1 cellular context compared by ENCODE assay signal in the genomic region with DNA sequence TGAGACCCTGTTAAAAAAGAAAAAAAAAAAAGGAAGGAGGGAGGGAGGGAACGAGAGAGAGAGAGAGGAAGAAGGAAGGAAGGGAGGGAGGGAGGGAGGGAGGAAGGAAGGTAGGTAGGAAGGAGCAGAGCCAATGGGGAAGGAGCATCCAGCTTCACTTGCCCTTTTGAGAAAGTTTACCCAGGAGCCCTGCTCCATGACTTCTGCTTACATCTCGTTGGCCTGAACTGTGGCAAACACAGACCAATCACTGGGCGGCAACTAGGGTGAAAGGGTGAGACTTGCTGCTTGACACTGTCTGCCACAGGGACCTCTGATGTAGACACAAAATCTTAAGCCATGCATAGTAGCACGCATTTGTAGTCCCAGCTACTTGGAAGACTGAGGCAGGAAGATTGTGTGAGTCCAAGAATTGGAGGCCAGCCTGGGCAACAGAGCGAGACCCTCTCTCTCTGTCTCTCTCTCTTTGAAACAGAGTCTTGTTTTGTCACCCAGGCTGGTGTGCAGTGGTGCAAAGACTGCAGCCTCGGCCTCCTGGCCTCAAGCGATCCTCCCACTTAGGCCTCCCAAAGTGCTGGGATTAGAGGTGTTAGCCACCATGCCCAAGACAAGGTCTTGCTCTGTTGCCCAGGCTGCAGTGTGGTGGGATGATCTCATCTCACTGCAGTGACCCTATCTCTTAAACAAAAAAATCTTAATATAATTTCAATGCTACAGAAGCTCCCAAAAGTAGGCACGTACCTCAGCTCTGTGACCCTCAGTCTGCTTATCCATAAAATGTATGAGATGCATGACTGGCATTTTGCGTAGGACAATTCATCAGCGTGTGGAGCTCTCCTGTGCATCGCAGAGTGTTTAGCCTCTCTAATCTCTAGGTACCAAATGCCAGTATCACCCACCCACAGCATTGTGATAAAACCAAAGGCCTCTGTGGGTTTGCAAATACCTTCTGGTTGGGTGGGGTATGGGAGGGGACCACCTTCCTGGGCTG.
TF ChIP-seq lines count a peak whose summit lies in the region.

No MANE protein-coding gene starts in this region.

TF ChIP-seq in K562, 482 proteins besides CTCF, POLR2A, EP300 and RAD21:
- TF ChIP-seq BRCA1 (IDR thresholded peaks at IDR 0.05) (no peak), BRCA1 (CRISPR knock-in tag; IDR thresholded peaks at IDR 0.05) (no peak), NFE2 (IDR thresholded peaks at IDR 0.05; ENCODE audit: low read depth) (peak; percentile 69), MEF2A (IDR thresholded peaks at IDR 0.05; ENCODE audit: control insufficient read depth, low read depth, low read length) (no peak), AFF4 (CRISPR knock-in tag; IDR thresholded peaks at IDR 0.05) (no peak), CREM (IDR thresholded peaks at IDR 0.05; ENCODE audit: low read depth) (no peak), PURB (CRISPR knock-in tag; IDR thresholded peaks at IDR 0.05; ENCODE audit: low read depth) (no peak), TCF3 (CRISPR knock-in tag; IDR thresholded peaks at IDR 0.05) (0 out of 2 replicates have a peak, but pooled peaks have one; percentile 22), TOE1 (IDR thresholded peaks at IDR 0.05; ENCODE audit: borderline replicate concordance) (no peak), TOE1 (CRISPR knock-in tag; IDR thresholded peaks at IDR 0.05; ENCODE audit: borderline replicate concordance, low read depth) (no peak), ZNF764 (CRISPR knock-in tag; IDR thresholded peaks at IDR 0.05; ENCODE audit: low read depth) (no peak), ZBTB7A (IDR thresholded peaks at IDR 0.05; ENCODE audit: borderline replicate concordance, control insufficient read depth, low read depth, low read length) (0 out of 2 replicates have a peak, but pooled peaks have one; percentile 21), TEAD2 (tag; IDR thresholded peaks at IDR 0.05) (no peak), TBL1XR1 (IDR thresholded peaks at IDR 0.05; ENCODE audit: low read length in 2 of 2) (no peak), U2AF1 (optimal IDR thresholded peaks at IDR 0.05; ENCODE audit: low read depth, low read length) (no peak), ZFPM2 (CRISPR knock-in tag; IDR thresholded peaks at IDR 0.05) (no peak), C11orf30 (IDR thresholded peaks at IDR 0.05; ENCODE audit: low read depth) (peak; percentile 11; the same call in 1 of the 2 replicates), PBX2 (CRISPR knock-in tag; IDR thresholded peaks at IDR 0.05; ENCODE audit: low read depth) (no peak), PBX2 (tag; conservative IDR thresholded peaks at IDR 0.05; ENCODE audit: low read depth) (no peak), TARDBP (IDR thresholded peaks at IDR 0.05) (no peak), TAL1 (IDR thresholded peaks at IDR 0.05) (peak; percentile 30; the same call in 1 of the 2 replicates), CBFA2T2 (conservative IDR thresholded peaks at IDR 0.05) (0 out of 2 replicates have a peak, but pooled peaks have one; percentile 45), CC2D1A (IDR thresholded peaks at IDR 0.05) (no peak), MYNN (IDR thresholded peaks at IDR 0.05) (no peak), MYNN (CRISPR knock-in tag; IDR thresholded peaks at IDR 0.05) (no peak), ZFP36 (IDR thresholded peaks at IDR 0.05; ENCODE audit: low read depth, low read length, partially characterized antibody) (peak; percentile 44), MAFG (tag; conservative IDR thresholded peaks at IDR 0.05) (peak; percentile 70), ILF3 (IDR thresholded peaks at IDR 0.05; ENCODE audit: borderline replicate concordance) (no peak), BMI1 (IDR thresholded peaks at IDR 0.05; ENCODE audit: low read length) (no peak), SIN3A (IDR thresholded peaks at IDR 0.05; ENCODE audit: borderline replicate concordance in 2 of 2, control insufficient read depth in 1 of 2, low read depth in 2 of 2, low read length in 2 of 2) (no peak), TEAD4 (IDR thresholded peaks at IDR 0.05; ENCODE audit: low read length) (peak; percentile 47; the same call in 1 of the 2 replicates), TEAD4 (CRISPR knock-in tag; IDR thresholded peaks at IDR 0.05; ENCODE audit: borderline replicate concordance) (no peak), DIDO1 (tag; IDR thresholded peaks at IDR 0.05; ENCODE audit: low read depth) (no peak), ZNF277 (CRISPR knock-in tag; IDR thresholded peaks at IDR 0.05; ENCODE audit: borderline replicate concordance) (no peak), CBFA2T3 (IDR thresholded peaks at IDR 0.05) (peak; percentile 72), MAFF (IDR thresholded peaks at IDR 0.05; ENCODE audit: low read length) (peak; percentile 38; the same call in 1 of the 2 replicates), ZNF121 (CRISPR knock-in tag; conservative IDR thresholded peaks at IDR 0.05) (0 out of 2 replicates have a peak, but pooled peaks have one; percentile 11), BCOR (IDR thresholded peaks at IDR 0.05) (0 out of 2 replicates have a peak, but pooled peaks have one; percentile 31), RBM25 (IDR thresholded peaks at IDR 0.05; ENCODE audit: low read depth, low read length, severe bottlenecking) (peak; percentile 2), KLF13 (tag; IDR thresholded peaks at IDR 0.05; ENCODE audit: borderline replicate concordance, low read depth) (no peak)
- TF ChIP-seq, protein P1, sequence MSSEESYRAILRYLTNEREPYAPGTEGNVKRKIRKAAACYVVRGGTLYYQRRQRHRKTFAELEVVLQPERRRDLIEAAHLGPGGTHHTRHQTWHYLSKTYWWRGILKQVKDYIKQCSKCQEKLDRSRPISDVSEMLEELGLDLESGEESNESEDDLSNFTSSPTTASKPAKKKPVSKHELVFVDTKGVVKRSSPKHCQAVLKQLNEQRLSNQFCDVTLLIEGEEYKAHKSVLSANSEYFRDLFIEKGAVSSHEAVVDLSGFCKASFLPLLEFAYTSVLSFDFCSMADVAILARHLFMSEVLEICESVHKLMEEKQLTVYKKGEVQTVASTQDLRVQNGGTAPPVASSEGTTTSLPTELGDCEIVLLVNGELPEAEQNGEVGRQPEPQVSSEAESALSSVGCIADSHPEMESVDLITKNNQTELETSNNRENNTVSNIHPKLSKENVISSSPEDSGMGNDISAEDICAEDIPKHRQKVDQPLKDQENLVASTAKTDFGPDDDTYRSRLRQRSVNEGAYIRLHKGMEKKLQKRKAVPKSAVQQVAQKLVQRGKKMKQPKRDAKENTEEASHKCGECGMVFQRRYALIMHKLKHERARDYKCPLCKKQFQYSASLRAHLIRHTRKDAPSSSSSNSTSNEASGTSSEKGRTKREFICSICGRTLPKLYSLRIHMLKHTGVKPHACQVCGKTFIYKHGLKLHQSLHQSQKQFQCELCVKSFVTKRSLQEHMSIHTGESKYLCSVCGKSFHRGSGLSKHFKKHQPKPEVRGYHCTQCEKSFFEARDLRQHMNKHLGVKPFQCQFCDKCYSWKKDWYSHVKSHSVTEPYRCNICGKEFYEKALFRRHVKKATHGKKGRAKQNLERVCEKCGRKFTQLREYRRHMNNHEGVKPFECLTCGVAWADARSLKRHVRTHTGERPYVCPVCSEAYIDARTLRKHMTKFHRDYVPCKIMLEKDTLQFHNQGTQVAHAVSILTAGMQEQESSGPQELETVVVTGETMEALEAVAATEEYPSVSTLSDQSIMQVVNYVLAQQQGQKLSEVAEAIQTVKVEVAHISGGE (CRISPR knock-in tag; IDR thresholded peaks at IDR 0.05) = no peak
